In the genomic region with DNA sequence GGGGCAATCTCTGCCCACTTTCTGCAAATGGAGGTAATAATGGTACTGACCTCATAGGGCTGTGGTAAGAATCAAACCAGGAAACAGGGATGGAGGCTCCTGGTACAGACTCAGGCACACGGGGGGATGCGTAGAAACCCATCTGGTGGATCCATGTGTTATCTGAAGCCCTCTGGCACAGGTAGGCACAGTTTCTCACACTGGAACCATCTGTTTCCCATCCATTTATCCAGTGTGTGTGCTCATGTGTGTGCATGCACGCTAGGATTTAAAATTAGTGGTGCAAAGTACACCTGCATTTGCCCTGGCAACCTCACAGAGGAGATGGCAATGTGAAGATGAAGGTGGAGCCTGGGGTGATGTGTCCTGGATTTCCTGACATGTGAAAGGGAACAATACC, we compare ENCODE assay signal across 27 cellular contexts.
"Had no signal": no experiment of that assay in that cellular context is flagged by ENCODE, and none has a peak within 500 bp of the region (broad histone marks: within the 10 kb centered on the region; RNA-seq: fewer than 3 reads in every experiment).

No MANE protein-coding gene starts in this region.

- H3K27me3 Mint-ChIP-seq: activated CD4-positive, alpha-beta T cell treated with anti-CD3 and anti-CD28 coated beads, Interleukin-2, amount 10 ng/mL, durations not matched to agents 24 days and 14 days; activated CD8-positive, alpha-beta memory T cell treated with anti-CD3 and anti-CD28 coated beads, Interleukin-2, amount 10 ng/mL, durations not matched to agents 7 days and 5 days; activated naive CD8-positive, alpha-beta T cell; stimulated activated naive CD8-positive, alpha-beta T cell treated with anti-CD3 and anti-CD28 coated beads, Interleukin-15, Interleukin-2, amounts not matched to agents 100 ng/mL and 50 ng/mL, for 24 hours had no signal

- H3K27ac Mint-ChIP-seq: activated CD4-positive, alpha-beta T cell treated with anti-CD3 and anti-CD28 coated beads, Interleukin-2, amount 10 ng/mL, durations not matched to agents 24 days and 14 days; activated CD8-positive, alpha-beta memory T cell treated with anti-CD3 and anti-CD28 coated beads, Interleukin-2, amount 10 ng/mL, durations not matched to agents 7 days and 5 days; activated CD8-positive, alpha-beta T cell treated with anti-CD3 and anti-CD28 coated beads, Interleukin-2, amount 10 ng/mL, durations not matched to agents 7 days and 5 days; activated naive CD8-positive, alpha-beta T cell; activated T-cell treated with anti-CD3 and anti-CD28 coated beads, Interleukin-2, amount 50 U/mL, for 72 hours; stimulated activated naive CD8-positive, alpha-beta T cell treated with anti-CD3 and anti-CD28 coated beads, Interleukin-15, Interleukin-2, amounts not matched to agents 100 ng/mL and 50 ng/mL, for 24 hours; T-helper 1 cell treated with Interleukin-12 subunit alpha and Interleukin-12 subunit beta and Interleukin-4 antibody, amounts not matched to agents 30 μg/mL and 1 μg/mL, for 36 hours had no signal

- H3K4me3 Mint-ChIP-seq: activated CD4-positive, alpha-beta T cell treated with anti-CD3 and anti-CD28 coated beads, Interleukin-2, amount 10 ng/mL, durations not matched to agents 24 days and 14 days; activated CD8-positive, alpha-beta memory T cell treated with anti-CD3 and anti-CD28 coated beads, Interleukin-2, amount 10 ng/mL, durations not matched to agents 7 days and 5 days; activated CD8-positive, alpha-beta T cell treated with anti-CD3 and anti-CD28 coated beads, Interleukin-2, amount 10 ng/mL, durations not matched to agents 7 days and 5 days; activated naive CD8-positive, alpha-beta T cell; activated T-cell treated with anti-CD3 and anti-CD28 coated beads, Interleukin-2, amount 50 U/mL, for 72 hours; stimulated activated naive CD8-positive, alpha-beta T cell treated with anti-CD3 and anti-CD28 coated beads, Interleukin-15, Interleukin-2, amounts not matched to agents 100 ng/mL and 50 ng/mL, for 24 hours; T-helper 1 cell treated with Interleukin-12 subunit alpha and Interleukin-12 subunit beta and Interleukin-4 antibody, amounts not matched to agents 30 μg/mL and 1 μg/mL, for 36 hours had no signal

- H3K9me3 ChIP-seq: colonic mucosa, left ventricle myocardium inferior, mucosa of descending colon, pancreas, prostate gland, thyroid gland had no signal

- H3K36me3 ChIP-seq: colonic mucosa, prostate gland had no signal

- H3K36me3 Mint-ChIP-seq: activated naive CD8-positive, alpha-beta T cell had no signal

- H3K27me3 ChIP-seq: colonic mucosa, dorsolateral prefrontal cortex, pancreas, thyroid gland had no signal

- H3K4me3 ChIP-seq: colonic mucosa, dorsolateral prefrontal cortex, left ventricle myocardium inferior, lung, mucosa of descending colon, pancreas, prostate gland, skin epidermis, thyroid gland had no signal

- DNase-seq: activated CD4-positive, alpha-beta T cell treated with anti-CD3 and anti-CD28 coated beads, Interleukin-2, amount 10 ng/mL, durations not matched to agents 24 days and 14 days; activated CD4-positive, CD25-positive, alpha-beta regulatory T cell treated with anti-CD3 and anti-CD28 coated beads, Interleukin-2, amount 50 U/mL, for 72 hours; activated CD8-positive, alpha-beta memory T cell treated with anti-CD3 and anti-CD28 coated beads, Interleukin-2, amount 10 ng/mL, durations not matched to agents 7 days and 5 days; activated CD8-positive, alpha-beta T cell treated with anti-CD3 and anti-CD28 coated beads, Interleukin-2, amount 10 ng/mL, durations not matched to agents 7 days and 5 days; activated naive CD4-positive, alpha-beta T cell treated with Interleukin-2 at 50 U/mL for 16 hours; activated T-cell treated with anti-CD3 and anti-CD28 coated beads for 4 hours; activated T-cell treated with anti-CD3 and anti-CD28 coated beads, Interleukin-2, amount 50 U/mL, for 72 hours; anterior cingulate cortex; colonic mucosa; effector memory CD4-positive, alpha-beta T cell; left ventricle myocardium inferior; mesendoderm; mucosa of descending colon; nucleus accumbens; pancreas; stimulated activated CD4-positive, alpha-beta T cell treated with anti-CD3 and anti-CD28 coated beads, Interleukin-12 subunit alpha, Interleukin-12 subunit beta, amount 100 ng/mL, for 4 hours; stimulated activated CD4-positive, alpha-beta T cell treated with anti-CD3 and anti-CD28 coated beads, Interleukin-4, amount 100 ng/mL, for 1 hour; T1000; thyroid gland had no signal

- H3K27ac ChIP-seq: colonic mucosa, dorsolateral prefrontal cortex, left ventricle myocardium inferior, pancreas, prostate gland, skin epidermis, thyroid gland had no signal

- H3K4me1 ChIP-seq: colonic mucosa, pancreas, prostate gland, thyroid gland had no signal

- H3K9me3 Mint-ChIP-seq: activated CD4-positive, alpha-beta T cell treated with anti-CD3 and anti-CD28 coated beads, Interleukin-2, amount 10 ng/mL, durations not matched to agents 24 days and 14 days; activated T-cell treated with anti-CD3 and anti-CD28 coated beads, Interleukin-2, amount 50 U/mL, for 72 hours; stimulated activated naive CD8-positive, alpha-beta T cell treated with anti-CD3 and anti-CD28 coated beads, Interleukin-15, Interleukin-2, amounts not matched to agents 100 ng/mL and 50 ng/mL, for 24 hours; T-helper 1 cell treated with Interleukin-12 subunit alpha and Interleukin-12 subunit beta and Interleukin-4 antibody, amounts not matched to agents 30 μg/mL and 1 μg/mL, for 36 hours had no signal

- ATAC-seq: activated CD8-positive, alpha-beta memory T cell treated with anti-CD3 and anti-CD28 coated beads, Interleukin-2, amount 10 ng/mL, durations not matched to agents 7 days and 5 days; activated CD8-positive, alpha-beta T cell treated with anti-CD3 and anti-CD28 coated beads, Interleukin-2, amount 10 ng/mL, durations not matched to agents 7 days and 5 days; mucosa of descending colon; pancreas; sciatic nerve had no signal
